1 cellular context compared by ENCODE assay signal in the genomic region with DNA sequence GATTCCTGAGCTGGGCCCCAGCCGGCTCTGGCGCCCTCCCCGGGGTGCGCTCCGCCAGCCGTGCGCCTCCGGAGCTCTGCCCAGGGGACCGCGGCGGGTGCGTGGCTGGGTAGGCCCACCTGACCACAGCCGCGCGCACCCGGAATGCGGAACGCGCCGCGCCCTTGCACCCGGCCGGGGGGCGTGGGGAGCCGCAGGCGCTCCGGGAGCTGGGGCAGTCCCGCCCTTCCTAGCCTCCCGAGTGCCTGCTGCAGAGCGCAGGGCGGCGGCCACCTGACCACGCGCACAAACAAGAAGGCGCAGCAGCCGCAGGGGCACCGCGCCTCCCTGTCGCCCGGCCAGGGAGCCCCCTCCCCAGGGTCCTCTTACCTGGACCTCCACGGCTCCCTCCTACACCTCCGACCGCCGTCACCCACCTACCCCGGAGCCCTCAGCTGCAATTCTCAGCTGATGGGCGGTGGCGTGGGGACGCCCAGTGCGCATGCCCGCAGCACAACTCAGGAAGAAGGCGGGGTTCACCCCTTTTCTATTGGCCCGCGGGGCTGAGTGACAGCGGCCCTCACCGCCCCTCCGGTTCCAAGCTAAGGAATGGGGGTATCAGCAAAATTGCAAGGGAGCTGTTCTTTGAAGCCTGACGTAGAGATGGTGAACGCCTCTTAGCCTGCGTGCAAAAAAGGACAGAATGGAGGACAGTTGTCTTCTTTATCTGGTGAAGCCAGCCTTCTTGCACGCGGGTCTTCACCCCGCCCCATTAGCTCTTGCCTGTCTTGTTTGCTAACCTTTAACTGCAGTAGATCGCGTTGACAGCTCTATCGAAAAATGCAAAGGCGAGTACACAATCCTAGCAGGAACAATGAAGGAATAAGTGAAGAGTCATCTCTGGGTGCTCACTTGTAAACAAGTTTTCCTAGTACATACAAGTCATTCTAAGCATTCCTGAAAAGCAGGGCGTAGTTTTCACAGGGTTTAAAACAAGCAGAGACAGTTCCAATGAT.
TF ChIP-seq lines count a peak whose summit lies in the region.

A gene with protein sequence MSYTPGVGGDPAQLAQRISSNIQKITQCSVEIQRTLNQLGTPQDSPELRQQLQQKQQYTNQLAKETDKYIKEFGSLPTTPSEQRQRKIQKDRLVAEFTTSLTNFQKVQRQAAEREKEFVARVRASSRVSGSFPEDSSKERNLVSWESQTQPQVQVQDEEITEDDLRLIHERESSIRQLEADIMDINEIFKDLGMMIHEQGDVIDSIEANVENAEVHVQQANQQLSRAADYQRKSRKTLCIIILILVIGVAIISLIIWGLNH (minus strand): TSS at position 479 of the 995 bp plus-strand sequence. CDS start 9,586 bp downstream, outside the sequence.

TF ChIP-seq in K562, 482 proteins besides CTCF, POLR2A, EP300 and RAD21 (continued from another document and continues in another):
- TF ChIP-seq, protein P1, sequence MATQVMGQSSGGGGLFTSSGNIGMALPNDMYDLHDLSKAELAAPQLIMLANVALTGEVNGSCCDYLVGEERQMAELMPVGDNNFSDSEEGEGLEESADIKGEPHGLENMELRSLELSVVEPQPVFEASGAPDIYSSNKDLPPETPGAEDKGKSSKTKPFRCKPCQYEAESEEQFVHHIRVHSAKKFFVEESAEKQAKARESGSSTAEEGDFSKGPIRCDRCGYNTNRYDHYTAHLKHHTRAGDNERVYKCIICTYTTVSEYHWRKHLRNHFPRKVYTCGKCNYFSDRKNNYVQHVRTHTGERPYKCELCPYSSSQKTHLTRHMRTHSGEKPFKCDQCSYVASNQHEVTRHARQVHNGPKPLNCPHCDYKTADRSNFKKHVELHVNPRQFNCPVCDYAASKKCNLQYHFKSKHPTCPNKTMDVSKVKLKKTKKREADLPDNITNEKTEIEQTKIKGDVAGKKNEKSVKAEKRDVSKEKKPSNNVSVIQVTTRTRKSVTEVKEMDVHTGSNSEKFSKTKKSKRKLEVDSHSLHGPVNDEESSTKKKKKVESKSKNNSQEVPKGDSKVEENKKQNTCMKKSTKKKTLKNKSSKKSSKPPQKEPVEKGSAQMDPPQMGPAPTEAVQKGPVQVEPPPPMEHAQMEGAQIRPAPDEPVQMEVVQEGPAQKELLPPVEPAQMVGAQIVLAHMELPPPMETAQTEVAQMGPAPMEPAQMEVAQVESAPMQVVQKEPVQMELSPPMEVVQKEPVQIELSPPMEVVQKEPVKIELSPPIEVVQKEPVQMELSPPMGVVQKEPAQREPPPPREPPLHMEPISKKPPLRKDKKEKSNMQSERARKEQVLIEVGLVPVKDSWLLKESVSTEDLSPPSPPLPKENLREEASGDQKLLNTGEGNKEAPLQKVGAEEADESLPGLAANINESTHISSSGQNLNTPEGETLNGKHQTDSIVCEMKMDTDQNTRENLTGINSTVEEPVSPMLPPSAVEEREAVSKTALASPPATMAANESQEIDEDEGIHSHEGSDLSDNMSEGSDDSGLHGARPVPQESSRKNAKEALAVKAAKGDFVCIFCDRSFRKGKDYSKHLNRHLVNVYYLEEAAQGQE (CRISPR knock-in tag; IDR thresholded peaks at IDR 0.05; ENCODE audit: low read depth) = peak; percentile 31; the same call in 1 of the 2 replicates
- TF ChIP-seq POLR2G (IDR thresholded peaks at IDR 0.05; ENCODE audit: low read depth, low read length) (peak; percentile 77), MTA2 (IDR thresholded peaks at IDR 0.05; ENCODE audit: low read depth) (no peak), MYNN (IDR thresholded peaks at IDR 0.05) (0 out of 2 replicates have a peak, but pooled peaks have one; percentile 17), MYNN (CRISPR knock-in tag; IDR thresholded peaks at IDR 0.05) (no peak), TAF9B (IDR thresholded peaks at IDR 0.05; ENCODE audit: partially characterized antibody) (peak; percentile 57), ZC3H11A (IDR thresholded peaks at IDR 0.05; ENCODE audit: low read depth, low read length) (no peak), LCOR (CRISPR knock-in tag; IDR thresholded peaks at IDR 0.05) (peak; percentile 63), CCNT2 (IDR thresholded peaks at IDR 0.05; ENCODE audit: borderline replicate concordance, extremely low read depth, insufficient read length, low read depth, low read length) (peak; percentile 60), MAFF (IDR thresholded peaks at IDR 0.05; ENCODE audit: low read length) (peak; percentile 32), CBFA2T2 (conservative IDR thresholded peaks at IDR 0.05) (peak; percentile 52), ZNF324 (CRISPR knock-in tag; IDR thresholded peaks at IDR 0.05) (no peak), SNIP1 (IDR thresholded peaks at IDR 0.05; ENCODE audit: low read depth) (no peak), RCOR1 (IDR thresholded peaks at IDR 0.05; ENCODE audit: borderline replicate concordance in 1 of 2, low read depth in 2 of 2, low read length in 2 of 2) (0 out of 4 replicates have a peak, but pooled peaks of 1 of the 2 experiments have one; percentile 22), HMGN3 (IDR thresholded peaks at IDR 0.05; ENCODE audit: borderline replicate concordance, extremely low read depth, insufficient read length, low read depth, low read length) (peak; percentile 41), FIP1L1 (IDR thresholded peaks at IDR 0.05; ENCODE audit: low read depth, low read length, poor library complexity, severe bottlenecking) (peak; percentile 56), TCF3 (CRISPR knock-in tag; IDR thresholded peaks at IDR 0.05) (peak; percentile 80), TEAD4 (IDR thresholded peaks at IDR 0.05; ENCODE audit: low read length) (peak; percentile 29; the same call in 1 of the 2 replicates), TEAD4 (CRISPR knock-in tag; IDR thresholded peaks at IDR 0.05; ENCODE audit: borderline replicate concordance) (no peak), ELF4 (CRISPR knock-in tag; IDR thresholded peaks at IDR 0.05) (no peak), ATF7 (IDR thresholded peaks at IDR 0.05) (peak; percentile 53), TGIF2 (CRISPR knock-in tag; IDR thresholded peaks at IDR 0.05) (peak; percentile 96), BHLHE40 (IDR thresholded peaks at IDR 0.05; ENCODE audit: low read length) (peak; percentile 63; the same call in 1 of the 2 replicates), EGR1 (conservative IDR thresholded peaks at IDR 0.05) (no peak), POLR2B (IDR thresholded peaks at IDR 0.05; ENCODE audit: low read depth, partially characterized antibody) (peak; percentile 63), GATAD2A (IDR thresholded peaks at IDR 0.05) (0 out of 2 replicates have a peak, but pooled peaks have one; percentile 32), KLF16 (IDR thresholded peaks at IDR 0.05) (0 out of 2 replicates have a peak, but pooled peaks have one; percentile 19), PTBP1 (IDR thresholded peaks at IDR 0.05; ENCODE audit: low read depth, low read length) (no peak), TAL1 (IDR thresholded peaks at IDR 0.05) (peak; percentile 63)
- TF ChIP-seq, protein P2, sequence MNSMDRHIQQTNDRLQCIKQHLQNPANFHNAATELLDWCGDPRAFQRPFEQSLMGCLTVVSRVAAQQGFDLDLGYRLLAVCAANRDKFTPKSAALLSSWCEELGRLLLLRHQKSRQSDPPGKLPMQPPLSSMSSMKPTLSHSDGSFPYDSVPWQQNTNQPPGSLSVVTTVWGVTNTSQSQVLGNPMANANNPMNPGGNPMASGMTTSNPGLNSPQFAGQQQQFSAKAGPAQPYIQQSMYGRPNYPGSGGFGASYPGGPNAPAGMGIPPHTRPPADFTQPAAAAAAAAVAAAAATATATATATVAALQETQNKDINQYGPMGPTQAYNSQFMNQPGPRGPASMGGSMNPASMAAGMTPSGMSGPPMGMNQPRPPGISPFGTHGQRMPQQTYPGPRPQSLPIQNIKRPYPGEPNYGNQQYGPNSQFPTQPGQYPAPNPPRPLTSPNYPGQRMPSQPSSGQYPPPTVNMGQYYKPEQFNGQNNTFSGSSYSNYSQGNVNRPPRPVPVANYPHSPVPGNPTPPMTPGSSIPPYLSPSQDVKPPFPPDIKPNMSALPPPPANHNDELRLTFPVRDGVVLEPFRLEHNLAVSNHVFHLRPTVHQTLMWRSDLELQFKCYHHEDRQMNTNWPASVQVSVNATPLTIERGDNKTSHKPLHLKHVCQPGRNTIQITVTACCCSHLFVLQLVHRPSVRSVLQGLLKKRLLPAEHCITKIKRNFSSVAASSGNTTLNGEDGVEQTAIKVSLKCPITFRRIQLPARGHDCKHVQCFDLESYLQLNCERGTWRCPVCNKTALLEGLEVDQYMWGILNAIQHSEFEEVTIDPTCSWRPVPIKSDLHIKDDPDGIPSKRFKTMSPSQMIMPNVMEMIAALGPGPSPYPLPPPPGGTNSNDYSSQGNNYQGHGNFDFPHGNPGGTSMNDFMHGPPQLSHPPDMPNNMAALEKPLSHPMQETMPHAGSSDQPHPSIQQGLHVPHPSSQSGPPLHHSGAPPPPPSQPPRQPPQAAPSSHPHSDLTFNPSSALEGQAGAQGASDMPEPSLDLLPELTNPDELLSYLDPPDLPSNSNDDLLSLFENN (IDR thresholded peaks at IDR 0.05; ENCODE audit: low read depth in 2 of 2, low read length in 2 of 2) = no peak
- TF ChIP-seq, protein P3, sequence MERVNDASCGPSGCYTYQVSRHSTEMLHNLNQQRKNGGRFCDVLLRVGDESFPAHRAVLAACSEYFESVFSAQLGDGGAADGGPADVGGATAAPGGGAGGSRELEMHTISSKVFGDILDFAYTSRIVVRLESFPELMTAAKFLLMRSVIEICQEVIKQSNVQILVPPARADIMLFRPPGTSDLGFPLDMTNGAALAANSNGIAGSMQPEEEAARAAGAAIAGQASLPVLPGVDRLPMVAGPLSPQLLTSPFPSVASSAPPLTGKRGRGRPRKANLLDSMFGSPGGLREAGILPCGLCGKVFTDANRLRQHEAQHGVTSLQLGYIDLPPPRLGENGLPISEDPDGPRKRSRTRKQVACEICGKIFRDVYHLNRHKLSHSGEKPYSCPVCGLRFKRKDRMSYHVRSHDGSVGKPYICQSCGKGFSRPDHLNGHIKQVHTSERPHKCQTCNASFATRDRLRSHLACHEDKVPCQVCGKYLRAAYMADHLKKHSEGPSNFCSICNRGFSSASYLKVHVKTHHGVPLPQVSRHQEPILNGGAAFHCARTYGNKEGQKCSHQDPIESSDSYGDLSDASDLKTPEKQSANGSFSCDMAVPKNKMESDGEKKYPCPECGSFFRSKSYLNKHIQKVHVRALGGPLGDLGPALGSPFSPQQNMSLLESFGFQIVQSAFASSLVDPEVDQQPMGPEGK (CRISPR knock-in tag; IDR thresholded peaks at IDR 0.05; ENCODE audit: borderline replicate concordance) = no peak
- TF ChIP-seq, protein P4, sequence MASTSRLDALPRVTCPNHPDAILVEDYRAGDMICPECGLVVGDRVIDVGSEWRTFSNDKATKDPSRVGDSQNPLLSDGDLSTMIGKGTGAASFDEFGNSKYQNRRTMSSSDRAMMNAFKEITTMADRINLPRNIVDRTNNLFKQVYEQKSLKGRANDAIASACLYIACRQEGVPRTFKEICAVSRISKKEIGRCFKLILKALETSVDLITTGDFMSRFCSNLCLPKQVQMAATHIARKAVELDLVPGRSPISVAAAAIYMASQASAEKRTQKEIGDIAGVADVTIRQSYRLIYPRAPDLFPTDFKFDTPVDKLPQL (IDR thresholded peaks at IDR 0.05; ENCODE audit: extremely low read depth, insufficient read length) = no peak
- TF ChIP-seq, protein P5, sequence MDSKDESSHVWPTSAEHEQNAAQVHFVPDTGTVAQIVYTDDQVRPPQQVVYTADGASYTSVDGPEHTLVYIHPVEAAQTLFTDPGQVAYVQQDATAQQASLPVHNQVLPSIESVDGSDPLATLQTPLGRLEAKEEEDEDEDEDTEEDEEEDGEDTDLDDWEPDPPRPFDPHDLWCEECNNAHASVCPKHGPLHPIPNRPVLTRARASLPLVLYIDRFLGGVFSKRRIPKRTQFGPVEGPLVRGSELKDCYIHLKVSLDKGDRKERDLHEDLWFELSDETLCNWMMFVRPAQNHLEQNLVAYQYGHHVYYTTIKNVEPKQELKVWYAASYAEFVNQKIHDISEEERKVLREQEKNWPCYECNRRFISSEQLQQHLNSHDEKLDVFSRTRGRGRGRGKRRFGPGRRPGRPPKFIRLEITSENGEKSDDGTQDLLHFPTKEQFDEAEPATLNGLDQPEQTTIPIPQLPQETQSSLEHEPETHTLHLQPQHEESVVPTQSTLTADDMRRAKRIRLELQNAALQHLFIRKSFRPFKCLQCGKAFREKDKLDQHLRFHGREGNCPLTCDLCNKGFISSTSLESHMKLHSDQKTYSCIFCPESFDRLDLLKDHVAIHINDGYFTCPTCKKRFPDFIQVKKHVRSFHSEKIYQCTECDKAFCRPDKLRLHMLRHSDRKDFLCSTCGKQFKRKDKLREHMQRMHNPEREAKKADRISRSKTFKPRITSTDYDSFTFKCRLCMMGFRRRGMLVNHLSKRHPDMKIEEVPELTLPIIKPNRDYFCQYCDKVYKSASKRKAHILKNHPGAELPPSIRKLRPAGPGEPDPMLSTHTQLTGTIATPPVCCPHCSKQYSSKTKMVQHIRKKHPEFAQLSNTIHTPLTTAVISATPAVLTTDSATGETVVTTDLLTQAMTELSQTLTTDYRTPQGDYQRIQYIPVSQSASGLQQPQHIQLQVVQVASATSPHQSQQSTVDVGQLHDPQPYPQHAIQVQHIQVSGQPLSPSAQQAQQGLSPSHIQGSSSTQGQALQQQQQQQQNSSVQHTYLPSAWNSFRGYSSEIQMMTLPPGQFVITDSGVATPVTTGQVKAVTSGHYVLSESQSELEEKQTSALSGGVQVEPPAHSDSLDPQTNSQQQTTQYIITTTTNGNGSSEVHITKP (IDR thresholded peaks at IDR 0.05; ENCODE audit: partially characterized antibody) = peak; percentile 85
- TF ChIP-seq, protein P6, sequence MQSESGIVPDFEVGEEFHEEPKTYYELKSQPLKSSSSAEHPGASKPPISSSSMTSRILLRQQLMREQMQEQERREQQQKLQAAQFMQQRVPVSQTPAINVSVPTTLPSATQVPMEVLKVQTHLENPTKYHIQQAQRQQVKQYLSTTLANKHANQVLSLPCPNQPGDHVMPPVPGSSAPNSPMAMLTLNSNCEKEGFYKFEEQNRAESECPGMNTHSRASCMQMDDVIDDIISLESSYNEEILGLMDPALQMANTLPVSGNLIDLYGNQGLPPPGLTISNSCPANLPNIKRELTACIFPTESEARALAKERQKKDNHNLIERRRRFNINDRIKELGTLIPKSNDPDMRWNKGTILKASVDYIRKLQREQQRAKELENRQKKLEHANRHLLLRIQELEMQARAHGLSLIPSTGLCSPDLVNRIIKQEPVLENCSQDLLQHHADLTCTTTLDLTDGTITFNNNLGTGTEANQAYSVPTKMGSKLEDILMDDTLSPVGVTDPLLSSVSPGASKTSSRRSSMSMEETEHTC (IDR thresholded peaks at IDR 0.05) = no peak
